Comparison of ENCODE assay signal across 8 cellular contexts in the genomic region with DNA sequence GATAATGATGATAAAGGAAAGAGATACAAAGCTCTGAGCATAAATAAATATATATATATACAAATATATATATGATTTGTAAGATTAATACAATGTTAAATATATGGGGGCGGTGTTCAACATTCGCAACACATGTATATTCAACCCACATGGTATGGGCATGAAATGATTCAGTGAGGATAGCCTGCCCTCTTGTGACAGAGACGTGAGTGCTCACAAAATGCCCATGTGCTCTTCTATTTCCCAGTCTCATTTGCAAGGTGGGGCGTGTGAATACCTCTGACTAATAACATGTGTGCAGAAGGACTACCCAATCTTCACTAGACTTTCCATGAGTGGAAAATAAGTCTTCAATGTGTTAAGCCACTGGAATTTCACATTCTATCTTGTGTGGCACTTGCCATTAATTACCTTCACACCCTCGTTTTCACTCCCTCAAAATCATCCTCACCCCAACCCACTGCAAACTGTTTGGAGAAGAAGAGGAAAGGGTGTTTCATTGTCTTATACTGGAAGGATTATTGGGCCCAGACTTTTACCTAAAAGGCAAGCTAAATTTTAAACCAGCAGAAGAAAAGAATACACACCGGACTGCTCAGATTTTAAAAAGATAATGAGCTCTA. TPM values are rescaled to one million over a fixed set of nuclear protein-coding genes. Genes with fewer than 3 reads are reported as not detected.
DNase-seq lines count a peak whose midpoint lies in the region; TF ChIP-seq lines count a peak whose summit lies in the region.

No MANE protein-coding gene starts in this region.

- intact Hi-C loops in lower leg skin (cut with DNase I; ENCODE audit: low total_unique reads): no loop called here

- H3K36me3 ChIP-seq in GM06990 (ENCODE audit: control insufficient read depth, insufficient read depth, low read length) (no peaks in the 10 kb centered on the region), HAP-1 (replicated peaks) (no peaks in the 10 kb centered on the region), Loucy (ENCODE audit: insufficient read depth, low read length) (no peaks in the 10 kb centered on the region), SJSA1 (no peaks in the 10 kb centered on the region), mesendoderm (ENCODE audit: control insufficient read depth, insufficient read depth, low read length) (no peaks in the 10 kb centered on the region)

- H2AK5ac ChIP-seq in mesendoderm (ENCODE audit: low read length): no peak overlapping the region

- H4K5ac ChIP-seq in mesendoderm (ENCODE audit: low read length): no peak overlapping the region

- no peaks in the 10 kb centered on the region for H3K79me1 ChIP-seq in mesendoderm (ENCODE audit: low read length)

- TF ChIP-seq CTCF in GM06990 (IDR thresholded peaks at IDR 0.05; ENCODE audit: insufficient read depth, low read length, poor library complexity, severe bottlenecking) (peak; percentile 73), Loucy (conservative IDR thresholded peaks at IDR 0.05; ENCODE audit: low read length) (peak; percentile 70), lower leg skin (IDR thresholded peaks at IDR 0.05) (no peak)

- no peak overlapping the region for H3K18ac ChIP-seq in mesendoderm (ENCODE audit: low read length)

- no peaks in the 10 kb centered on the region; the same call in 1 of the 2 replicates for H3K9me2 ChIP-seq in Loucy (replicated peaks; ENCODE audit: low read depth, low read length)

- H3K4me3 ChIP-seq in GM06990 (replicated peaks; ENCODE audit: low read depth, low read length) (no peak overlapping the region), HAP-1 (no peak overlapping the region), Loucy (ENCODE audit: low read length, poor library complexity, severe bottlenecking) (no peak overlapping the region), SJSA1 (no peak overlapping the region), mesendoderm (ENCODE audit: low read length) (no peak overlapping the region), lower leg skin (ENCODE audit: low read depth, poor library complexity, severe bottlenecking) (no peak overlapping the region)

- no CpG with 5 or more reads among the region's 6 CpGs for WGBS in mesendoderm (ENCODE audit: extremely low coverage, insufficient coverage, low lambda C conversion rate)
- WGBS in lower leg skin, 2 donors: 31 to 32% methylated on average over 6 of the region's 6 CpGs

- H3K27ac ChIP-seq in SJSA1 (no peak overlapping the region), mesendoderm (ENCODE audit: low read depth, low read length) (no peak overlapping the region)

- no peak overlapping the region for H3K4ac ChIP-seq in mesendoderm (ENCODE audit: low read depth, low read length)

- H3K27me3 ChIP-seq in GM06990 (replicated peaks; ENCODE audit: control insufficient read depth, insufficient read depth, low read length) (no peaks in the 10 kb centered on the region), HAP-1 (ENCODE audit: low read depth) (peaks cover 7% of the 10 kb centered on the region), Loucy (ENCODE audit: insufficient read depth, low read length, poor library complexity, severe bottlenecking) (no peaks in the 10 kb centered on the region), SJSA1 (replicated peaks) (peaks cover 7% of the 10 kb centered on the region), mesendoderm (ENCODE audit: insufficient read depth, low read length, poor library complexity) (no peaks in the 10 kb centered on the region)

- no peak overlapping the region for H2AFZ ChIP-seq in Loucy (ENCODE audit: low read length)

- no peaks in the 10 kb centered on the region for H3K9me3 ChIP-seq in HAP-1
- no peaks in the 10 kb centered on the region for H3K9me3 ChIP-seq in Loucy (ENCODE audit: insufficient read depth, low read depth, low read length)
- H3K9me3 ChIP-seq in SJSA1 (replicated peaks): no peaks in the 10 kb centered on the region

- no peaks in the 10 kb centered on the region for H4K20me1 ChIP-seq in Loucy (ENCODE audit: insufficient read depth, low read length, poor library complexity, severe bottlenecking)

- peak; percentile 56 for DNase-seq in A172 (ENCODE audit: low spot score)
- DNase-seq in GM06990 (ENCODE audit: extremely low read depth, insufficient read length): peak; percentile 31
- peak; percentile 36 to 47 for DNase-seq in HAP-1 (ENCODE audit: low spot score in 2 of 2)
- DNase-seq in SJSA1 (ENCODE audit: low read depth in 1 of 2, low spot score in 2 of 2): peak; percentile 12 to 45
- DNase-seq in dedifferentiated amniotic fluid mesenchymal stem cell (ENCODE audit: extremely low spot score): peak; percentile 49
- DNase-seq in mesendoderm: peak; percentile 70
- no peak for DNase-seq in lower leg skin (ENCODE audit: low spot score in 2 of 2)

- H3K79me2 ChIP-seq in Loucy (ENCODE audit: insufficient read depth, low read length) (no peaks in the 10 kb centered on the region), mesendoderm (ENCODE audit: control insufficient read depth, insufficient read depth, low read length) (no peaks in the 10 kb centered on the region)

- no peak overlapping the region for H3K23ac ChIP-seq in mesendoderm (ENCODE audit: low read length)

- H3F3A ChIP-seq in Loucy (ENCODE audit: low read depth): no peaks in the 10 kb centered on the region

- H3K9ac ChIP-seq in Loucy (ENCODE audit: low read depth, low read length, poor library complexity, severe bottlenecking): no peak overlapping the region
- H3K9ac ChIP-seq in mesendoderm (ENCODE audit: low read length): no peak overlapping the region

- in situ Hi-C loops in HAP-1 (cut with MboI; ENCODE audit: low sequenced_read_pairs): loop anchor here (10.0 kb wide), 1 partner anchor 630 kb away; no protein-coding TSS in a partner anchor

- no peak overlapping the region for H3K4me2 ChIP-seq in Loucy (ENCODE audit: low read depth, low read length, poor library complexity, severe bottlenecking)
- H3K4me2 ChIP-seq in mesendoderm (ENCODE audit: low read length): no peak overlapping the region

- H2BK120ac ChIP-seq in mesendoderm (ENCODE audit: low read depth, low read length): no peak overlapping the region

- H3K56ac ChIP-seq in mesendoderm (ENCODE audit: low read length): no peak overlapping the region

- H2BK15ac ChIP-seq in mesendoderm (replicated peaks; ENCODE audit: low read depth): no peak overlapping the region

- TF ChIP-seq POLR2A in lower leg skin (IDR thresholded peaks at IDR 0.05): no peak

- H2BK5ac ChIP-seq in mesendoderm (ENCODE audit: low read length): no peak overlapping the region

- no peaks in the 10 kb centered on the region for H3K4me1 ChIP-seq in HAP-1
- no peaks in the 10 kb centered on the region for H3K4me1 ChIP-seq in Loucy (ENCODE audit: insufficient read depth, low read length, poor library complexity, severe bottlenecking)
- no peaks in the 10 kb centered on the region for H3K4me1 ChIP-seq in SJSA1 (replicated peaks)
- H3K4me1 ChIP-seq in mesendoderm (ENCODE audit: control insufficient read depth, low read depth, low read length): no peaks in the 10 kb centered on the region

- H4K8ac ChIP-seq in mesendoderm (ENCODE audit: low read depth, low read length): no peak overlapping the region

RNA-seq across cellular contexts. Expression of a gene that starts 26.9 kb away (rescaled TPM):
- 0.46 and 0.83 TPM in 2 replicates for total RNA-seq in A172 (2014; rRNA removed; shearing (Covaris generic))
- total RNA-seq in SJSA1 (2014; rRNA removed; shearing (Covaris generic)): 1.9 TPM in 1 of 2 replicates, not detected in the other
- 3.5 TPM for polyA plus RNA-seq in mesendoderm (2013, experiment 1 of 2)
- 3.7 TPM for polyA plus RNA-seq in mesendoderm (2013, experiment 2 of 2)
- under 1 TPM in 3 of 4 donors, not detected in 1; 0.04 to 0.36 (median 0.29) TPM for total RNA-seq in lower leg skin

Comparison
In these comparisons a context has a peak if more than half of its experiments do, and no peak if none do; other contexts are left out.
1. DNase-seq: peak in A172 (single experiment), GM06990 (single experiment), HAP-1 (2 of 2), SJSA1 (2 of 2), dedifferentiated amniotic fluid mesenchymal stem cell (single experiment) and mesendoderm (single experiment); none in lower leg skin (0 of 2).
2. CTCF ChIP-seq: peak in GM06990 (single experiment) and Loucy (single experiment); none in lower leg skin (0 of 3).